2 cellular contexts compared by ENCODE assay signal in genomic region chr11:118661425-118662301, GRCh38.
A peak's percentile ranks its signal among the peaks of the same experiment; 100 is the strongest.
TF ChIP-seq lines count a peak whose summit lies in the region.

No MANE protein-coding gene starts in this region.

TF ChIP-seq in HepG2, 621 proteins besides CTCF, POLR2A, EP300 and RAD21:
- TF ChIP-seq HNRNPL (IDR thresholded peaks at IDR 0.05; ENCODE audit: low read depth, low read length) = peak; percentile 75
- TF ChIP-seq ZNF562 (CRISPR knock-in tag; IDR thresholded peaks at IDR 0.05; ENCODE audit: borderline replicate concordance) = no peak
- no peak for TF ChIP-seq ZNF510 (CRISPR knock-in tag; IDR thresholded peaks at IDR 0.05; ENCODE audit: low read depth)
- no peak for TF ChIP-seq ASH2L (IDR thresholded peaks at IDR 0.05; ENCODE audit: insufficient read length, low read depth, low read length)

TF ChIP-seq in endothelial cell of umbilical vein, 7 proteins besides CTCF, POLR2A, EP300 and RAD21:
- no peak for TF ChIP-seq FOS (IDR thresholded peaks at IDR 0.05; ENCODE audit: borderline replicate concordance, insufficient read depth, low read length)
- peak; percentile 19 for TF ChIP-seq POLR2AphosphoS5 (IDR thresholded peaks at IDR 0.05; ENCODE audit: insufficient read depth, low read depth, low read length)
